ENCODE assay signal across 23 cellular contexts in the genomic region with DNA sequence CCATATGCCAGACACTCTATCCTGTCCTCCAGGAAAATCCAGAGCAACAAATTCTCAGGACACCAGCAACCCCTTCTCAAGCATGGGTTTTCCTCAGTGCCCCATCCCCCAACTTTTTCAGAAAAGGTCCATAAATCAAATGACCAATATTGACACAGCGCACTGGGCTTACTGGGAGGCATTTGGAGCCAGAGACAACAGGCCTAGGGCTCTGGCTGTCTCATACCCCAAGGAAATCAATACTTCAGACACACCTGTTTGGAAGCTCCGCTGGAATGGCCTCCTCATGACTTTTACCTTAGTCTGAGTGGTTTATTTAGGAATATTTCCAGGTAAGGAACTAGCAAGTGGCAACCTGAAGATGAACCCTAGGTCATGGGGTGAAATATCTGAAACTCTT.
"Had no signal": no experiment of that assay in that cellular context is flagged by ENCODE, and none has a peak within 500 bp of the region (broad histone marks: within the 10 kb centered on the region; RNA-seq: fewer than 3 reads in every experiment).

No MANE protein-coding gene starts in this region.

- ATAC-seq: effector memory CD8-positive, alpha-beta T cell; left colon; left ventricle myocardium superior; lower lobe of right lung; natural killer cell treated with Interleukin-12 subunit alpha and Interleukin-12 subunit beta and Interleukin-15 and Interleukin-18, amount 100 ng/mL, for 72 hours; stimulated activated naive B cell treated with anti-CD40 and anti-IgM and Interleukin-4, amounts not matched to agents 10 μg/mL and 1 μg/mL and 100 μg/mL, for 72 hours had no signal

- H3K4me3 Mint-ChIP-seq: effector memory CD8-positive, alpha-beta T cell; immature natural killer cell; naive B cell; natural killer cell treated with Interleukin-12 subunit alpha and Interleukin-12 subunit beta and Interleukin-15 and Interleukin-18, amount 100 ng/mL, for 72 hours; neural crest cell; stimulated activated naive B cell treated with anti-CD40 and anti-IgM and Interleukin-4, amounts not matched to agents 10 μg/mL and 1 μg/mL and 100 μg/mL, for 72 hours; stimulated activated naive CD8-positive, alpha-beta T cell treated with anti-CD3 and anti-CD28 coated beads, Interleukin-15, Interleukin-2, amounts not matched to agents 100 ng/mL and 50 ng/mL, for 24 hours had no signal

- H3K36me3 ChIP-seq: lower lobe of right lung, neutrophil, right lobe of liver, thoracic aorta, tibial nerve, upper lobe of left lung had no signal

- H3K27ac ChIP-seq: coronary artery, lower lobe of right lung, neutrophil, parathyroid adenoma, right lobe of liver, thoracic aorta, tibial nerve, upper lobe of left lung had no signal

- H3K9me3 ChIP-seq: lower lobe of right lung, neutrophil, right lobe of liver, thoracic aorta, tibial nerve, upper lobe of left lung had no signal

- H3K9me3 Mint-ChIP-seq: effector memory CD8-positive, alpha-beta T cell; natural killer cell treated with Interleukin-12 subunit alpha and Interleukin-12 subunit beta and Interleukin-15 and Interleukin-18, amount 100 ng/mL, for 72 hours had no signal

- DNase-seq: effector memory CD8-positive, alpha-beta T cell; immature natural killer cell; islet precursor cell; kidney glomerular epithelial cell; left colon; left ventricle myocardium superior; lower lobe of right lung; naive B cell; right lobe of liver; small intestine; stimulated activated CD4-positive, alpha-beta T cell treated with anti-CD3 and anti-CD28 coated beads, Interleukin-15, amount 100 ng/mL, for 24 hours; stimulated activated CD4-positive, alpha-beta T cell treated with anti-CD3 and anti-CD28 coated beads, Interleukin-2, amount 100 ng/mL, for 48 hours; stimulated activated naive B cell treated with anti-CD40 and anti-IgM and Interleukin-4, amounts not matched to agents 10 μg/mL and 1 μg/mL and 100 μg/mL, for 72 hours; upper lobe of left lung had no signal

- H3K27ac Mint-ChIP-seq: effector memory CD8-positive, alpha-beta T cell; immature natural killer cell; naive B cell; natural killer cell treated with Interleukin-12 subunit alpha and Interleukin-12 subunit beta and Interleukin-15 and Interleukin-18, amount 100 ng/mL, for 72 hours; progenitor cell of endocrine pancreas; stimulated activated naive B cell treated with anti-CD40 and anti-IgM and Interleukin-4, amounts not matched to agents 10 μg/mL and 1 μg/mL and 100 μg/mL, for 72 hours; stimulated activated naive CD8-positive, alpha-beta T cell treated with anti-CD3 and anti-CD28 coated beads, Interleukin-15, Interleukin-2, amounts not matched to agents 100 ng/mL and 50 ng/mL, for 24 hours had no signal

- H3K4me1 ChIP-seq: lower lobe of right lung, parathyroid adenoma, right lobe of liver, tibial nerve, upper lobe of left lung had no signal

- H3K4me3 ChIP-seq: coronary artery, lower lobe of right lung, right lobe of liver, thoracic aorta, tibial nerve, upper lobe of left lung had no signal

- H3K36me3 Mint-ChIP-seq: immature natural killer cell; naive B cell; natural killer cell treated with Interleukin-12 subunit alpha and Interleukin-12 subunit beta and Interleukin-15 and Interleukin-18, amount 100 ng/mL, for 72 hours; stimulated activated naive B cell treated with anti-CD40 and anti-IgM and Interleukin-4, amounts not matched to agents 10 μg/mL and 1 μg/mL and 100 μg/mL, for 72 hours had no signal

- H3K4me1 Mint-ChIP-seq: immature natural killer cell; naive B cell; stimulated activated naive B cell treated with anti-CD40 and anti-IgM and Interleukin-4, amounts not matched to agents 10 μg/mL and 1 μg/mL and 100 μg/mL, for 72 hours had no signal

- H3K27me3 ChIP-seq: neutrophil, right lobe of liver, tibial nerve, upper lobe of left lung had no signal
